In genomic region chr10:5975641-5976473, GRCh38 we compare ENCODE assay signal across 1 cellular context.
A peak's percentile ranks its signal among the peaks of the same experiment; 100 is the strongest.
TF ChIP-seq lines count a peak whose summit lies in the region.

No MANE protein-coding gene starts in this region.

TF ChIP-seq in HepG2, 621 proteins besides CTCF, POLR2A, EP300 and RAD21 (continued from another document):
- TF ChIP-seq ZBTB49 (CRISPR knock-in tag; IDR thresholded peaks at IDR 0.05; ENCODE audit: borderline replicate concordance) (no peak), ZNF263 (CRISPR knock-in tag; IDR thresholded peaks at IDR 0.05) (0 out of 2 replicates have a peak, but pooled peaks have one; percentile 38), ZSCAN30 (CRISPR knock-in tag; IDR thresholded peaks at IDR 0.05) (no peak), BRCA1 (CRISPR knock-in tag; IDR thresholded peaks at IDR 0.05) (no peak), ZNF572 (CRISPR knock-in tag; IDR thresholded peaks at IDR 0.05) (no peak)
